Comparison of ENCODE assay signal across 10 cellular contexts in the genomic region with DNA sequence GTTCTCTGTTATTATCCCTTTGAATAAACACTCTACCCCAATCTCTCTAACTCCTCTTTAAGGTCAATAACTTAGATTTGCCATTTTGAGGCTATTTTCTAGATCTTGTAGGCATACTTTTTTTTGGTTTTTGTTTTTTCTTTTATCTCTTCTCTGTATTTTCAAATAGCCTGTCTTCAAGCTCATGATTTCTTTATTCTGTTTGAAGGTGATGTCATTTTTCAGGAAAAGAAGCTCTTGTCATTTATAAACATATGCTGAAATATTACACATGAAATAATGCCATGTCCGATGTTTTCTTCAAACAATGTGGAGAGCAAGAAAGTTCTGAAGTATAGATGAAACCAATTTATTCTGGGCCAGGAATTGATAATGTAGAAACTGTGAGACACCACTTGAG. TPM values are rescaled to one million over a fixed set of nuclear protein-coding genes. Genes with fewer than 3 reads are reported as not detected.
"Had no signal": no experiment of that assay in that cellular context is flagged by ENCODE, and none has a peak within 500 bp of the region (broad histone marks: within the 10 kb centered on the region; RNA-seq: fewer than 3 reads in every experiment).

No MANE protein-coding gene starts in this region.

- H3K4me3 Mint-ChIP-seq: GM23338, H9, HFFc6 had no signal

- H3K9ac ChIP-seq: GM23248 had no signal

- H3K27ac ChIP-seq: GM23248 had no signal

- DNase-seq: GM23248, GOT3, H9, HCEC 1CT, HFFc6 had no signal

- H3K4me3 ChIP-seq: GM23248, GM23338, HAP-1 had no signal

- FAIRE-seq: H1, H54 had no signal

- H3K27ac Mint-ChIP-seq: HFFc6 had no signal

- H3K9me3 Mint-ChIP-seq: GM23338, H9, HFFc6 had no signal

- H3K4me2 ChIP-seq: GM23338 had no signal

- H3K36me3 ChIP-seq: HAP-1 had no signal

- H3K9me3 ChIP-seq: HAP-1 had no signal

- ATAC-seq: GM23338, HCT116 had no signal

- H2AFZ ChIP-seq: GM23248, GM23338 had no signal

RNA-seq across cellular contexts. Expression of a gene that starts 57.5 kb away (rescaled TPM):
- total RNA-seq: GM23338, H1, H9 had no signal
- polyA plus RNA-seq: GM23338, H1 had no signal
